1 cellular context compared by ENCODE assay signal in the genomic region with DNA sequence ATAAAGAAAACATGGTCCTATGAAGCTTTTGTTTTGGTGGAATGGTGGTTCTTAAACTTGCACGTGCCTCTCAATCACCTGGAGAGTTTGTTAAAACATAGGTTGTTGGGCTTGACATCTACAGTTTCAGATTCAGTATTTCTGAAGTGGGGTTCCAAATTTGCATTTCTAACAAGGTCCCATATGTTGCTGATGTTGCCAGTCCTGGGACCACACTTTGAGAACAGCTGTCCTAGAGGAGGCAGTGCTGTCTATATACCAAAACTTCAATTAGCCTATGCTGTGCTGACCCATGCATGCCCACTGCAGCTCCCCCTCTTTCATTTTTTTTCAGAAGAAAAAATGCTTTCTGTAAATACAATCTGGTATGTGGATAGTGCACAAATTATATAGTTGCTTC.
TF ChIP-seq lines count a peak whose summit lies in the region.

No MANE protein-coding gene starts in this region.

TF ChIP-seq in GM12878, 131 proteins besides CTCF, POLR2A, EP300 and RAD21 (continued from another document):
- TF ChIP-seq, protein P1, sequence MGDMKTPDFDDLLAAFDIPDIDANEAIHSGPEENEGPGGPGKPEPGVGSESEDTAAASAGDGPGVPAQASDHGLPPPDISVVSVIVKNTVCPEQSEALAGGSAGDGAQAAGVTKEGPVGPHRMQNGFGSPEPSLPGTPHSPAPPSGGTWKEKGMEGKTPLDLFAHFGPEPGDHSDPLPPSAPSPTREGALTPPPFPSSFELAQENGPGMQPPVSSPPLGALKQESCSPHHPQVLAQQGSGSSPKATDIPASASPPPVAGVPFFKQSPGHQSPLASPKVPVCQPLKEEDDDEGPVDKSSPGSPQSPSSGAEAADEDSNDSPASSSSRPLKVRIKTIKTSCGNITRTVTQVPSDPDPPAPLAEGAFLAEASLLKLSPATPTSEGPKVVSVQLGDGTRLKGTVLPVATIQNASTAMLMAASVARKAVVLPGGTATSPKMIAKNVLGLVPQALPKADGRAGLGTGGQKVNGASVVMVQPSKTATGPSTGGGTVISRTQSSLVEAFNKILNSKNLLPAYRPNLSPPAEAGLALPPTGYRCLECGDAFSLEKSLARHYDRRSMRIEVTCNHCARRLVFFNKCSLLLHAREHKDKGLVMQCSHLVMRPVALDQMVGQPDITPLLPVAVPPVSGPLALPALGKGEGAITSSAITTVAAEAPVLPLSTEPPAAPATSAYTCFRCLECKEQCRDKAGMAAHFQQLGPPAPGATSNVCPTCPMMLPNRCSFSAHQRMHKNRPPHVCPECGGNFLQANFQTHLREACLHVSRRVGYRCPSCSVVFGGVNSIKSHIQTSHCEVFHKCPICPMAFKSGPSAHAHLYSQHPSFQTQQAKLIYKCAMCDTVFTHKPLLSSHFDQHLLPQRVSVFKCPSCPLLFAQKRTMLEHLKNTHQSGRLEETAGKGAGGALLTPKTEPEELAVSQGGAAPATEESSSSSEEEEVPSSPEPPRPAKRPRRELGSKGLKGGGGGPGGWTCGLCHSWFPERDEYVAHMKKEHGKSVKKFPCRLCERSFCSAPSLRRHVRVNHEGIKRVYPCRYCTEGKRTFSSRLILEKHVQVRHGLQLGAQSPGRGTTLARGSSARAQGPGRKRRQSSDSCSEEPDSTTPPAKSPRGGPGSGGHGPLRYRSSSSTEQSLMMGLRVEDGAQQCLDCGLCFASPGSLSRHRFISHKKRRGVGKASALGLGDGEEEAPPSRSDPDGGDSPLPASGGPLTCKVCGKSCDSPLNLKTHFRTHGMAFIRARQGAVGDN (IDR thresholded peaks at IDR 0.05) = no peak
- TF ChIP-seq CHD2 (IDR thresholded peaks at IDR 0.05; ENCODE audit: borderline replicate concordance, low read depth, low read length) (no peak), ZNF207 (IDR thresholded peaks at IDR 0.05; ENCODE audit: borderline replicate concordance) (no peak), RELA (IDR thresholded peaks at IDR 0.05; ENCODE audit: borderline replicate concordance, partially characterized antibody) (no peak), SMAD5 (IDR thresholded peaks at IDR 0.05; ENCODE audit: low read depth) (no peak), RFX5 (IDR thresholded peaks at IDR 0.05; ENCODE audit: low read depth, low read length) (no peak), NR2C1 (IDR thresholded peaks at IDR 0.05) (no peak), MEF2B (IDR thresholded peaks at IDR 0.05; ENCODE audit: partially characterized antibody, poor library complexity, severe bottlenecking) (no peak), BRCA1 (IDR thresholded peaks at IDR 0.05; ENCODE audit: low read depth, low read length) (no peak), NR2C2 (IDR thresholded peaks at IDR 0.05; ENCODE audit: borderline replicate concordance, control insufficient read depth, insufficient read length, low read depth) (no peak), CREM (IDR thresholded peaks at IDR 0.05; ENCODE audit: low read depth) (no peak), BCL11A (IDR thresholded peaks at IDR 0.05; ENCODE audit: low read depth, low read length) (no peak), KAT2A (conservative IDR thresholded peaks at IDR 0.05; ENCODE audit: control insufficient read depth, low read depth, low read length) (no peak), POLR2AphosphoS2 (IDR thresholded peaks at IDR 0.05; ENCODE audit: low read depth, low read length) (no peak), CEBPB (IDR thresholded peaks at IDR 0.05; ENCODE audit: borderline replicate concordance in 1 of 2, low read depth in 2 of 2, low read length in 2 of 2) (no peak)
- TF ChIP-seq, protein P2, sequence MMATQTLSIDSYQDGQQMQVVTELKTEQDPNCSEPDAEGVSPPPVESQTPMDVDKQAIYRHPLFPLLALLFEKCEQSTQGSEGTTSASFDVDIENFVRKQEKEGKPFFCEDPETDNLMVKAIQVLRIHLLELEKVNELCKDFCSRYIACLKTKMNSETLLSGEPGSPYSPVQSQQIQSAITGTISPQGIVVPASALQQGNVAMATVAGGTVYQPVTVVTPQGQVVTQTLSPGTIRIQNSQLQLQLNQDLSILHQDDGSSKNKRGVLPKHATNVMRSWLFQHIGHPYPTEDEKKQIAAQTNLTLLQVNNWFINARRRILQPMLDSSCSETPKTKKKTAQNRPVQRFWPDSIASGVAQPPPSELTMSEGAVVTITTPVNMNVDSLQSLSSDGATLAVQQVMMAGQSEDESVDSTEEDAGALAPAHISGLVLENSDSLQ (IDR thresholded peaks at IDR 0.05) = no peak
- TF ChIP-seq, protein P3, sequence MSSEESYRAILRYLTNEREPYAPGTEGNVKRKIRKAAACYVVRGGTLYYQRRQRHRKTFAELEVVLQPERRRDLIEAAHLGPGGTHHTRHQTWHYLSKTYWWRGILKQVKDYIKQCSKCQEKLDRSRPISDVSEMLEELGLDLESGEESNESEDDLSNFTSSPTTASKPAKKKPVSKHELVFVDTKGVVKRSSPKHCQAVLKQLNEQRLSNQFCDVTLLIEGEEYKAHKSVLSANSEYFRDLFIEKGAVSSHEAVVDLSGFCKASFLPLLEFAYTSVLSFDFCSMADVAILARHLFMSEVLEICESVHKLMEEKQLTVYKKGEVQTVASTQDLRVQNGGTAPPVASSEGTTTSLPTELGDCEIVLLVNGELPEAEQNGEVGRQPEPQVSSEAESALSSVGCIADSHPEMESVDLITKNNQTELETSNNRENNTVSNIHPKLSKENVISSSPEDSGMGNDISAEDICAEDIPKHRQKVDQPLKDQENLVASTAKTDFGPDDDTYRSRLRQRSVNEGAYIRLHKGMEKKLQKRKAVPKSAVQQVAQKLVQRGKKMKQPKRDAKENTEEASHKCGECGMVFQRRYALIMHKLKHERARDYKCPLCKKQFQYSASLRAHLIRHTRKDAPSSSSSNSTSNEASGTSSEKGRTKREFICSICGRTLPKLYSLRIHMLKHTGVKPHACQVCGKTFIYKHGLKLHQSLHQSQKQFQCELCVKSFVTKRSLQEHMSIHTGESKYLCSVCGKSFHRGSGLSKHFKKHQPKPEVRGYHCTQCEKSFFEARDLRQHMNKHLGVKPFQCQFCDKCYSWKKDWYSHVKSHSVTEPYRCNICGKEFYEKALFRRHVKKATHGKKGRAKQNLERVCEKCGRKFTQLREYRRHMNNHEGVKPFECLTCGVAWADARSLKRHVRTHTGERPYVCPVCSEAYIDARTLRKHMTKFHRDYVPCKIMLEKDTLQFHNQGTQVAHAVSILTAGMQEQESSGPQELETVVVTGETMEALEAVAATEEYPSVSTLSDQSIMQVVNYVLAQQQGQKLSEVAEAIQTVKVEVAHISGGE (CRISPR knock-in tag; IDR thresholded peaks at IDR 0.05) = no peak
